In the genomic region with DNA sequence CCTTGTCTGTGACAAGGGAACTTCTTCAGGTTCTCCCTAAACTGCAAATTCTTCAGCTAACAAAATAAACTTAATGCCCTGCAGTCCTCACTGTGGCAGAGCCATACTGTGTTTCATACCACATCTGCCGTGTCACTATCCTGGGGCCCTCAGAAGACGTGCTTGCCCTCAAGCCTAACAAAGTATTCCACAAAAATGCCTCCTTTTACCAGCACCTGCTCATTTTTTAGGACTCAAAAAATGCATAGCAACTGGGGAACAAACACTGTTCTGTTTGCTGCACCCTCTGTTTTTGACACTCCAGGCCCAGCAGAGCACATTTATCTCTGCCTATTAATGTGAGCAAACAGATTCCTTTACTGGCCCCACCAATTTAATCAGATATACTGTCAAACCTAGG, we compare ENCODE assay signal across 28 cellular contexts.
"Had no signal": no experiment of that assay in that cellular context is flagged by ENCODE, and none has a peak within 500 bp of the region (broad histone marks: within the 10 kb centered on the region; RNA-seq: fewer than 3 reads in every experiment).

No MANE protein-coding gene starts in this region.

- H3K4me3 ChIP-seq: left lung, lower lobe of right lung, pancreas, skin epidermis, stomach, testis, thyroid gland, transverse colon, uterus had no signal

- H3K4me1 ChIP-seq: left lung, lower lobe of right lung, pancreas, testis, thyroid gland, transverse colon, uterus had no signal

- H3K9me3 Mint-ChIP-seq: neural crest cell; stimulated activated naive B cell treated with anti-CD40 and anti-IgM and Interleukin-4, amounts not matched to agents 10 μg/mL and 1 μg/mL and 100 μg/mL, for 72 hours had no signal

- H3K4me3 Mint-ChIP-seq: immature natural killer cell; naive thymus-derived CD8-positive, alpha-beta T cell; nephron; neural crest cell; stimulated activated naive B cell treated with anti-CD40 and anti-IgM and Interleukin-4, amounts not matched to agents 10 μg/mL and 1 μg/mL and 100 μg/mL, for 72 hours had no signal

- H3K27me3 ChIP-seq: left lung, pancreas, stomach, testis, thyroid gland, transverse colon, uterus had no signal

- H3K27me3 Mint-ChIP-seq: stimulated activated naive B cell treated with anti-CD40 and anti-IgM and Interleukin-4, amounts not matched to agents 10 μg/mL and 1 μg/mL and 100 μg/mL, for 72 hours had no signal

- ATAC-seq: left colon; left lung; lower lobe of right lung; naive thymus-derived CD8-positive, alpha-beta T cell; pancreas; right cardiac atrium; sciatic nerve; stimulated activated naive B cell treated with anti-CD40 and anti-IgM and Interleukin-4, amounts not matched to agents 10 μg/mL and 1 μg/mL and 100 μg/mL, for 72 hours; stimulated activated naive CD8-positive, alpha-beta T cell treated with anti-CD3 and anti-CD28 coated beads, Interleukin-15, Interleukin-2, amounts not matched to agents 100 U/mL and 50 U/mL, for 24 hours had no signal

- DNase-seq: hypothalamus; immature natural killer cell; kidney; left colon; left lung; lower lobe of right lung; mammary epithelial cell; mesenchymal stem cell; naive thymus-derived CD8-positive, alpha-beta T cell; nucleus accumbens; pancreas; retina; right cardiac atrium; stimulated activated CD4-positive, alpha-beta T cell treated with anti-CD3 and anti-CD28 coated beads, Interleukin-12 subunit alpha, Interleukin-12 subunit beta, amount 100 ng/mL, for 4 hours; stimulated activated CD4-positive, alpha-beta T cell treated with anti-CD3 and anti-CD28 coated beads, Interleukin-15, amount 100 ng/mL, for 24 hours; stimulated activated CD4-positive, alpha-beta T cell treated with anti-CD3 and anti-CD28 coated beads, Interleukin-2, amount 100 ng/mL, for 24 hours; stimulated activated CD4-positive, alpha-beta T cell treated with anti-CD3 and anti-CD28 coated beads, Interleukin-4, amount 100 ng/mL, for 1 hour; stimulated activated naive B cell treated with anti-CD40 and anti-IgM and Interleukin-4, amounts not matched to agents 10 μg/mL and 1 μg/mL and 100 μg/mL, for 72 hours; stimulated activated naive CD8-positive, alpha-beta T cell treated with anti-CD3 and anti-CD28 coated beads, Interleukin-15, Interleukin-2, amounts not matched to agents 100 U/mL and 50 U/mL, for 24 hours; stomach; testis; thyroid gland; transverse colon; uterus had no signal

- H3K27ac ChIP-seq: left lung, lower lobe of right lung, pancreas, skin epidermis, stomach, testis, thyroid gland, transverse colon, uterus had no signal

- H3K4me1 Mint-ChIP-seq: immature natural killer cell; naive thymus-derived CD8-positive, alpha-beta T cell; neural crest cell; stimulated activated naive B cell treated with anti-CD40 and anti-IgM and Interleukin-4, amounts not matched to agents 10 μg/mL and 1 μg/mL and 100 μg/mL, for 72 hours had no signal

- H3K36me3 Mint-ChIP-seq: immature natural killer cell; naive thymus-derived CD8-positive, alpha-beta T cell; stimulated activated naive B cell treated with anti-CD40 and anti-IgM and Interleukin-4, amounts not matched to agents 10 μg/mL and 1 μg/mL and 100 μg/mL, for 72 hours had no signal

- H3K9me3 ChIP-seq: lower lobe of right lung, pancreas, stomach, testis, thyroid gland, transverse colon, uterus had no signal

- H3K36me3 ChIP-seq: left lung, lower lobe of right lung, pancreas, stomach, thyroid gland, transverse colon, uterus had no signal

- H3K27ac Mint-ChIP-seq: immature natural killer cell; nephron; stimulated activated naive B cell treated with anti-CD40 and anti-IgM and Interleukin-4, amounts not matched to agents 10 μg/mL and 1 μg/mL and 100 μg/mL, for 72 hours had no signal
